ENCODE assay signal across 12 cellular contexts in the genomic region with DNA sequence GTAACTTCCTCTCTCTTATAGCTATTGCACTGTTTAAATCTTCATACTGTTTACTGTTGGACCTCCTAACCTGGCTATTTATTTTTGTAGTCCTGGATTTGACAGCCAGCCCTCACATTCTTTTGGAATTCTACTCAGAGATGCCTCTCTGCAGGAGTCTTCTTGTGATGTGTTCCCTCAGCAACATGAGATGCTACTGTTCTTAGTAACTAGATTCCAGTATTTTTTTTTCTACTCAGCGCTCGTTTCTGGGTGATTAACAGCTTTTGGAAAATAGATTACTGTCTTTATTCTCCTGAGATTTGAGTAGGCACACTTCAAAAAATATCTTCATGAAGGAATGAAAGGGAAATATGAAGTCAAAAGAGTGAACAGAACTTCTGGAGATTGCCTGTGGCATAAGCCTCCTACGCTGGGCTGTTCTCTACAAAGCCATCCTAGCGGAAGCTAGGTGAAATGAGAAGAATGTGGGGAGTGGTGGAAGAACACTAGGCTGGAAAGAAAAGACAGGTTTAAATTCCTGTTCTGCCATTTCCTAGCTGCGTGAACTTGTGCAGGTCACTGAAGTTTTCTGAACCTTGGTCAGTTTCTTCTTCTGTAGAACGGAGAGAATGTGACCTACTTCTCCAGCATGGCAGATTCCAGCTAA.
DNase-seq lines count a peak whose midpoint lies in the region; ATAC-seq, FAIRE-seq and TF ChIP-seq lines count a peak whose summit lies in the region.
"Had no signal": no experiment of that assay in that cellular context is flagged by ENCODE, and none has a peak within 500 bp of the region (broad histone marks: within the 10 kb centered on the region; RNA-seq: fewer than 3 reads in every experiment).

No MANE protein-coding gene starts in this region.

- H3K36me3 ChIP-seq in left ventricle myocardium inferior, result peaks cover 16% of the 10 kb centered on the region
- H3K36me3 ChIP-seq: prostate gland had no signal

- FAIRE-seq in urothelium cell line (lab: Jason Lieb, UNC), result no peak

- no peak overlapping the region for H3K4me3 ChIP-seq in left ventricle myocardium inferior
- H3K4me3 ChIP-seq: prostate gland had no signal

- no peak for DNase-seq in left ventricle myocardium inferior
- DNase-seq in left cardiac atrium, result no peak
- DNase-seq in astrocyte of the hippocampus (ENCODE audit: low read depth, low spot score), result peak; percentile 62
- peak; percentile 61 for DNase-seq in left kidney (ENCODE audit: low read depth, low spot score)
- DNase-seq in urothelium cell line (ENCODE audit: low spot score), result peak; percentile 17
- no peak for DNase-seq in NCI-H226
- DNase-seq in cerebellar cortex (ENCODE audit: low spot score), result no peak
- DNase-seq: activated CD4-positive, CD25-positive, alpha-beta regulatory T cell treated with anti-CD3 and anti-CD28 coated beads, Interleukin-2, amount 50 U/mL, for 72 hours; activated effector memory CD4-positive, alpha-beta T cell treated with anti-CD3 and anti-CD28 coated beads, Interleukin-2, amount 50 U/mL, for 16 hours; stimulated activated CD4-positive, alpha-beta T cell treated with anti-CD3 and anti-CD28 coated beads, Interleukin-1b, Interleukin-23, amount 100 ng/mL, for 48 hours had no signal

- H3K4me1 ChIP-seq in left ventricle myocardium inferior, result peaks cover 40% of the 10 kb centered on the region
- H3K4me1 ChIP-seq: prostate gland had no signal

- intact Hi-C loops in left ventricle myocardium inferior (cut with micrococcal nuclease), result no loop called here
- intact Hi-C loops in left cardiac atrium (cut with DNase I), result no loop called here

- H3K27me3 ChIP-seq in left ventricle myocardium inferior (ENCODE audit: low read depth), result no peaks in the 10 kb centered on the region

- no peaks in the 10 kb centered on the region for H3K9me3 ChIP-seq in left ventricle myocardium inferior (replicated peaks)
- H3K9me3 ChIP-seq: prostate gland had no signal

- ATAC-seq in left cardiac atrium (no peak), GM19455 (IDR thresholded peaks at IDR 0.05; ENCODE audit: unreplicated experiment) (no peak)

- no peak for TF ChIP-seq CTCF in left ventricle myocardium inferior (IDR thresholded peaks at IDR 0.05; ENCODE audit: borderline replicate concordance)

- peak overlapping the region; percentile 78 for H3K27ac ChIP-seq in left ventricle myocardium inferior (replicated peaks)
- H3K27ac ChIP-seq: prostate gland had no signal

Comparison
In these comparisons a context has a peak if more than half of its experiments do, and no peak if none do; other contexts are left out.
1. DNase-seq: peak in astrocyte of the hippocampus (single experiment), left kidney (single experiment) and urothelium cell line (single experiment); none in left ventricle myocardium inferior (single experiment), left cardiac atrium (single experiment), NCI-H226 (single experiment) and cerebellar cortex (single experiment).